In genomic region chr3:130539005-130539404, GRCh38 we compare ENCODE assay signal across 8 cellular contexts. TPM values are rescaled to one million over a fixed set of nuclear protein-coding genes. Genes with fewer than 3 reads are reported as not detected.
DNase-seq lines count a peak whose midpoint lies in the region; ATAC-seq and TF ChIP-seq lines count a peak whose summit lies in the region.

No MANE protein-coding gene starts in this region.

- no peaks in the 10 kb centered on the region for H3K9me3 ChIP-seq in OCI-LY3 (ENCODE audit: insufficient read depth, low read length)
- H3K9me3 ChIP-seq in lower lobe of right lung: no peaks in the 10 kb centered on the region
- no peaks in the 10 kb centered on the region for H3K9me3 ChIP-seq in upper lobe of right lung

- no peaks in the 10 kb centered on the region for H3K36me3 ChIP-seq in OCI-LY3 (replicated peaks; ENCODE audit: low read depth, low read length)
- no peaks in the 10 kb centered on the region for H3K36me3 ChIP-seq in lower lobe of right lung
- peaks cover 7% of the 10 kb centered on the region for H3K36me3 ChIP-seq in upper lobe of right lung

- H2AFZ ChIP-seq in OCI-LY3 (ENCODE audit: low read depth, low read length): no peak overlapping the region

- no peak overlapping the region for H3K4me3 ChIP-seq in OCI-LY3 (ENCODE audit: low read length)
- no peak overlapping the region for H3K4me3 ChIP-seq in lower lobe of right lung
- no peak overlapping the region for H3K4me3 ChIP-seq in upper lobe of right lung

- H3K27ac ChIP-seq in OCI-LY3 (ENCODE audit: low read length): no peak overlapping the region
- no peak overlapping the region for H3K27ac ChIP-seq in lower lobe of right lung
- H3K27ac ChIP-seq in upper lobe of right lung: no peak overlapping the region

- H3K9ac ChIP-seq in OCI-LY3 (ENCODE audit: low read length): no peak overlapping the region

- H4K20me1 ChIP-seq in OCI-LY3 (ENCODE audit: insufficient read depth, low read length): no peaks in the 10 kb centered on the region

- TF ChIP-seq CTCF in OCI-LY3 (IDR thresholded peaks at IDR 0.05; ENCODE audit: low read depth, low read length) (peak; percentile 63), lower lobe of right lung (IDR thresholded peaks at IDR 0.05) (peak; percentile 56), upper lobe of right lung (IDR thresholded peaks at IDR 0.05) (peak; percentile 53)

- DNase-seq in activated T-cell treated with anti-CD3 and anti-CD28 coated beads for 1 hour (ENCODE audit: low read depth) (peak; percentile 12), activated T-cell treated with anti-CD3 and anti-CD28 coated beads for 4 hours (no peak), T47D (ENCODE audit: low read depth in 1 of 2, low spot score in 1 of 2) (peak; percentile 37 to 71), lower lobe of right lung (peak; percentile 59), upper lobe of right lung (peak; percentile 67)
- DNase-seq in NK-92 treated with Interleukin-12 subunit alpha and Interleukin-12 subunit beta, amount 100 ng/mL, for 24 hours (lab: John Stamatoyannopoulos, UW): no peak

- no peaks in the 10 kb centered on the region for H3K79me2 ChIP-seq in OCI-LY3 (ENCODE audit: low read length)

- H3K4me2 ChIP-seq in OCI-LY3 (ENCODE audit: low read length): no peak overlapping the region

- H3K4me1 ChIP-seq in OCI-LY3 (ENCODE audit: low read length) (peaks cover 5% of the 10 kb centered on the region; the same call in 1 of the 2 replicates), lower lobe of right lung (peaks cover 6% of the 10 kb centered on the region), upper lobe of right lung (no peaks in the 10 kb centered on the region)

- in situ Hi-C loops in T47D (cut with HindIII; ENCODE audit: low pct_unique_long_range_greater_than_20kb, low sequenced_read_pairs): no loop called here

- ATAC-seq in HG03342 (IDR thresholded peaks at IDR 0.05; ENCODE audit: unreplicated experiment): peak; percentile 84
- peak; percentile 63 to 71 for ATAC-seq in lower lobe of right lung
- ATAC-seq in upper lobe of right lung: peak; percentile 67

- intact Hi-C loops in lower lobe of right lung (cut with DNase I): no loop called here
- intact Hi-C loops in upper lobe of right lung (cut with DNase I): no loop called here

- H3K27me3 ChIP-seq in OCI-LY3 (ENCODE audit: low read depth, low read length) (peaks cover 5% of the 10 kb centered on the region), lower lobe of right lung (ENCODE audit: low read depth) (no peaks in the 10 kb centered on the region), upper lobe of right lung (no peaks in the 10 kb centered on the region)

RNA-seq across cellular contexts. Expression of gene COL6A6, which starts 22.0 kb away (rescaled TPM):
- total RNA-seq in lower lobe of right lung (12.8 TPM), upper lobe of right lung (34.8 TPM)

Comparison
In these comparisons a context has a peak if more than half of its experiments do, and no peak if none do; other contexts are left out.
1. DNase-seq: peak in activated T-cell treated with anti-CD3 and anti-CD28 coated beads for 1 hour (single experiment), T47D (2 of 2), lower lobe of right lung (single experiment) and upper lobe of right lung (single experiment); none in activated T-cell treated with anti-CD3 and anti-CD28 coated beads for 4 hours (single experiment) and NK-92 treated with Interleukin-12 subunit alpha and Interleukin-12 subunit beta, amount 100 ng/mL, for 24 hours (single experiment).
2. Peak in every context shown above with its lines, with median percentiles within 50 percentile points of each other: ATAC-seq and CTCF ChIP-seq.